ENCODE assay signal across 13 cellular contexts in the genomic region with DNA sequence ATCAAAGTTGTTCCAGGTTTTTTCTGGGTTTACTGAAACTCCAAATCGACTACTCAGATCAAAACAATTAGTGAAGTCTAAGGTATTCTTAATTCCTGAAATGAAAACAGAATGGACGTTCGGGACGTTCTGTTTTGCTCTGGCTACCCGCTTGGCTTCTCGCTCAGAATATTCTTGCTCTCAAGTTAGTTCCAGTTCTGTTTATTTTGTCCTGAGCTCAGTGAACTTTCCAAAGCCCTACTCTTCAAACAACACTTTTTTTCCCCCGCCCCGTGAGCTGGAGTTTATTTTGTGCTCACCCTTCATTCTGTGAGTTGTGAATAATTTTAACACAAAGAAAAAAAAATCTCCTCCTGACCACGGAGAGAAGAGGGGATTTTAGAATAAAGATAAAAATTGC.
DNase-seq lines count a peak whose midpoint lies in the region; ATAC-seq and TF ChIP-seq lines count a peak whose summit lies in the region.
"Had no signal": no experiment of that assay in that cellular context is flagged by ENCODE, and none has a peak within 500 bp of the region (broad histone marks: within the 10 kb centered on the region; RNA-seq: fewer than 3 reads in every experiment).

No MANE protein-coding gene starts in this region.

- H3K36me3 ChIP-seq in H7 (replicated peaks; ENCODE audit: control insufficient read depth, insufficient read depth, low read length) (no peaks in the 10 kb centered on the region), prostate gland (no peaks in the 10 kb centered on the region)

- peak overlapping the region; percentile 27 for H3K4me3 ChIP-seq in H7 (ENCODE audit: insufficient read depth, low read depth, low read length)
- peak overlapping the region; percentile 2 to 13 for H3K4me3 ChIP-seq in prostate gland
- H3K4me3 ChIP-seq: K562 had no signal

- 9% methylated on average over 9 of the region's 9 CpGs for WGBS in prostate gland

- H3K9me3 Mint-ChIP-seq in chondrocyte (ENCODE audit: low read depth), result no peaks in the 10 kb centered on the region
- H3K9me3 Mint-ChIP-seq: activated T-helper 17 cell treated with anti-CD3 and anti-CD28 coated beads, Interleukin-2, amount 50 U/mL, for 72 hours had no signal

- H3K9me3 ChIP-seq in prostate gland, result no peaks in the 10 kb centered on the region

- ATAC-seq in left lobe of liver (peak; percentile 96), HG03439 (IDR thresholded peaks at IDR 0.05; ENCODE audit: unreplicated experiment) (no peak), GM21528 (IDR thresholded peaks at IDR 0.05; ENCODE audit: low FRiP score, unreplicated experiment) (no peak)
- ATAC-seq: activated T-helper 17 cell treated with anti-CD3 and anti-CD28 coated beads, Interleukin-2, amount 50 U/mL, for 72 hours; K562 had no signal

- no peak for TF ChIP-seq CTCF in chondrocyte (IDR thresholded peaks at IDR 0.05)
- no peak for TF ChIP-seq CTCF in prostate gland (IDR thresholded peaks at IDR 0.05)

- no peaks in the 10 kb centered on the region for H3K4me1 ChIP-seq in prostate gland (replicated peaks)

- peaks cover 31% of the 10 kb centered on the region for H3K27me3 Mint-ChIP-seq in chondrocyte (ENCODE audit: low read depth)

- H3K4me3 Mint-ChIP-seq in chondrocyte (ENCODE audit: unreplicated experiment), result peak overlapping the region; percentile 60
- H3K4me3 Mint-ChIP-seq: activated T-helper 17 cell treated with anti-CD3 and anti-CD28 coated beads, Interleukin-2, amount 50 U/mL, for 72 hours had no signal

- DNase-seq in H7 (no peak), chondrocyte (ENCODE audit: low spot score) (no peak), left lobe of liver (ENCODE audit: low spot score) (peak; percentile 47), prostate gland (ENCODE audit: low spot score) (peak; percentile 16), T1000 (lab: John Stamatoyannopoulos, UW) (no peak), foreskin melanocyte (no peak)
- DNase-seq: activated CD4-positive, alpha-beta T cell treated with anti-CD3 and anti-CD28 coated beads, Interleukin-2, amount 50 U/mL, for 4 hours; NCI-H1436 treated with DMSO at 0.1 percent for 48 hours; NCI-H526 treated with DMSO at 0.1 percent for 48 hours had no signal

- peaks cover 2% of the 10 kb centered on the region for H3K36me3 Mint-ChIP-seq in chondrocyte (ENCODE audit: low read depth)

- peak overlapping the region; percentile 51 to 57 for H3K27ac ChIP-seq in prostate gland

- H3K4me1 Mint-ChIP-seq in chondrocyte (ENCODE audit: low read depth), result peaks cover 37% of the 10 kb centered on the region
- H3K4me1 Mint-ChIP-seq: activated T-helper 17 cell treated with anti-CD3 and anti-CD28 coated beads, Interleukin-2, amount 50 U/mL, for 72 hours had no signal

- intact Hi-C loops in prostate gland (cut with DNase I), result no loop called here

- H3K27ac Mint-ChIP-seq in chondrocyte (ENCODE audit: unreplicated experiment), result peak overlapping the region; percentile 41
- H3K27ac Mint-ChIP-seq: activated T-helper 17 cell treated with anti-CD3 and anti-CD28 coated beads, Interleukin-2, amount 50 U/mL, for 72 hours had no signal

- no peak for TF ChIP-seq POLR2A in prostate gland (IDR thresholded peaks at IDR 0.05)

- H3K27me3 ChIP-seq in H7 (ENCODE audit: control insufficient read depth, insufficient read depth, low read length), result no peaks in the 10 kb centered on the region
- no peaks in the 10 kb centered on the region for H3K27me3 ChIP-seq in prostate gland (replicated peaks; ENCODE audit: insufficient read depth)

Comparison
In these comparisons a context has a peak if more than half of its experiments do, and no peak if none do; other contexts are left out.
1. DNase-seq: peak in left lobe of liver (single experiment) and prostate gland (single experiment); none in H7 (single experiment), chondrocyte (single experiment), T1000 (single experiment) and foreskin melanocyte (single experiment).